1 cellular context compared by ENCODE assay signal in the genomic region with DNA sequence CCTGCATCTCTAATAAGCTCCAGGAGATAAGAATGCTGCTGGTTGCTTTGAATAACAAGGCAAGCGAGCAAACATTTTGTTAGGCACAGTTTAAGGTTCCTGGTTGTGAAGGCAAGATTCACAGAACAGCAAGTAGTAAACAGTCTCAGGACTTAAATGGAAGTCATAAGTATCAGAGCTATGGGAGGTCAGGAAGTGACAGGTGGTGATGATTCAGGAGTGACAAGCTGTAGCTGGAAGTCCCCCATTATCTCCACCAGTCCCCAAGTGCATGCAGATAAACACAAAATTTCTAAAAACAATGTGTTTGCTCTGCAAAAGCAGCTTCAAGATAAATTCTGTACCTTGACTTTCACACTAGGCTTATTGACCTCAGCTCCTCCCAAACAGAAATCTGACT.
TF ChIP-seq lines count a peak whose summit lies in the region.

No MANE protein-coding gene starts in this region.

TF ChIP-seq in WTC11, 78 proteins besides CTCF, POLR2A, EP300 and RAD21 (continued from another document):
- no peak for TF ChIP-seq HMGXB4 (CRISPR knock-in tag; IDR thresholded peaks at IDR 0.05)
- TF ChIP-seq GABPB1 (CRISPR knock-in tag; IDR thresholded peaks at IDR 0.05) = no peak
- TF ChIP-seq, protein P1, sequence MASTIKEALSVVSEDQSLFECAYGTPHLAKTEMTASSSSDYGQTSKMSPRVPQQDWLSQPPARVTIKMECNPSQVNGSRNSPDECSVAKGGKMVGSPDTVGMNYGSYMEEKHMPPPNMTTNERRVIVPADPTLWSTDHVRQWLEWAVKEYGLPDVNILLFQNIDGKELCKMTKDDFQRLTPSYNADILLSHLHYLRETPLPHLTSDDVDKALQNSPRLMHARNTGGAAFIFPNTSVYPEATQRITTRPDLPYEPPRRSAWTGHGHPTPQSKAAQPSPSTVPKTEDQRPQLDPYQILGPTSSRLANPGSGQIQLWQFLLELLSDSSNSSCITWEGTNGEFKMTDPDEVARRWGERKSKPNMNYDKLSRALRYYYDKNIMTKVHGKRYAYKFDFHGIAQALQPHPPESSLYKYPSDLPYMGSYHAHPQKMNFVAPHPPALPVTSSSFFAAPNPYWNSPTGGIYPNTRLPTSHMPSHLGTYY (CRISPR knock-in tag; IDR thresholded peaks at IDR 0.05) = no peak
- TF ChIP-seq USF2 (CRISPR knock-in tag; IDR thresholded peaks at IDR 0.05) = no peak
- TF ChIP-seq ZBTB21 (CRISPR knock-in tag; IDR thresholded peaks at IDR 0.05; ENCODE audit: borderline replicate concordance) = no peak
- TF ChIP-seq MAX (CRISPR knock-in tag; IDR thresholded peaks at IDR 0.05) = no peak
- TF ChIP-seq ATF6 (CRISPR knock-in tag; IDR thresholded peaks at IDR 0.05) = no peak
- no peak for TF ChIP-seq TEAD4 (CRISPR knock-in tag; IDR thresholded peaks at IDR 0.05)
- no peak for TF ChIP-seq ZNF121 (CRISPR knock-in tag; IDR thresholded peaks at IDR 0.05)
- TF ChIP-seq JUN (CRISPR knock-in tag; IDR thresholded peaks at IDR 0.05) = no peak
- no peak for TF ChIP-seq ZNF138 (CRISPR knock-in tag; conservative IDR thresholded peaks at IDR 0.05)
- TF ChIP-seq, protein P2, sequence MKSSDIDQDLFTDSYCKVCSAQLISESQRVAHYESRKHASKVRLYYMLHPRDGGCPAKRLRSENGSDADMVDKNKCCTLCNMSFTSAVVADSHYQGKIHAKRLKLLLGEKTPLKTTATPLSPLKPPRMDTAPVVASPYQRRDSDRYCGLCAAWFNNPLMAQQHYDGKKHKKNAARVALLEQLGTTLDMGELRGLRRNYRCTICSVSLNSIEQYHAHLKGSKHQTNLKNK (CRISPR knock-in tag; IDR thresholded peaks at IDR 0.05) = no peak
- TF ChIP-seq, protein P3, sequence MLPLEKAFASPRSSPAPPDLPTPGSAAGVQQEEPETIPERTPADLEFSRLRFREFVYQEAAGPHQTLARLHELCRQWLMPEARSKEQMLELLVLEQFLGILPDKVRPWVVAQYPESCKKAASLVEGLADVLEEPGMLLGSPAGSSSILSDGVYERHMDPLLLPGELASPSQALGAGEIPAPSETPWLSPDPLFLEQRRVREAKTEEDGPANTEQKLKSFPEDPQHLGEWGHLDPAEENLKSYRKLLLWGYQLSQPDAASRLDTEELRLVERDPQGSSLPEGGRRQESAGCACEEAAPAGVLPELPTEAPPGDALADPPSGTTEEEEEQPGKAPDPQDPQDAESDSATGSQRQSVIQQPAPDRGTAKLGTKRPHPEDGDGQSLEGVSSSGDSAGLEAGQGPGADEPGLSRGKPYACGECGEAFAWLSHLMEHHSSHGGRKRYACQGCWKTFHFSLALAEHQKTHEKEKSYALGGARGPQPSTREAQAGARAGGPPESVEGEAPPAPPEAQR (CRISPR knock-in tag; IDR thresholded peaks at IDR 0.05) = no peak
- TF ChIP-seq, protein P4, sequence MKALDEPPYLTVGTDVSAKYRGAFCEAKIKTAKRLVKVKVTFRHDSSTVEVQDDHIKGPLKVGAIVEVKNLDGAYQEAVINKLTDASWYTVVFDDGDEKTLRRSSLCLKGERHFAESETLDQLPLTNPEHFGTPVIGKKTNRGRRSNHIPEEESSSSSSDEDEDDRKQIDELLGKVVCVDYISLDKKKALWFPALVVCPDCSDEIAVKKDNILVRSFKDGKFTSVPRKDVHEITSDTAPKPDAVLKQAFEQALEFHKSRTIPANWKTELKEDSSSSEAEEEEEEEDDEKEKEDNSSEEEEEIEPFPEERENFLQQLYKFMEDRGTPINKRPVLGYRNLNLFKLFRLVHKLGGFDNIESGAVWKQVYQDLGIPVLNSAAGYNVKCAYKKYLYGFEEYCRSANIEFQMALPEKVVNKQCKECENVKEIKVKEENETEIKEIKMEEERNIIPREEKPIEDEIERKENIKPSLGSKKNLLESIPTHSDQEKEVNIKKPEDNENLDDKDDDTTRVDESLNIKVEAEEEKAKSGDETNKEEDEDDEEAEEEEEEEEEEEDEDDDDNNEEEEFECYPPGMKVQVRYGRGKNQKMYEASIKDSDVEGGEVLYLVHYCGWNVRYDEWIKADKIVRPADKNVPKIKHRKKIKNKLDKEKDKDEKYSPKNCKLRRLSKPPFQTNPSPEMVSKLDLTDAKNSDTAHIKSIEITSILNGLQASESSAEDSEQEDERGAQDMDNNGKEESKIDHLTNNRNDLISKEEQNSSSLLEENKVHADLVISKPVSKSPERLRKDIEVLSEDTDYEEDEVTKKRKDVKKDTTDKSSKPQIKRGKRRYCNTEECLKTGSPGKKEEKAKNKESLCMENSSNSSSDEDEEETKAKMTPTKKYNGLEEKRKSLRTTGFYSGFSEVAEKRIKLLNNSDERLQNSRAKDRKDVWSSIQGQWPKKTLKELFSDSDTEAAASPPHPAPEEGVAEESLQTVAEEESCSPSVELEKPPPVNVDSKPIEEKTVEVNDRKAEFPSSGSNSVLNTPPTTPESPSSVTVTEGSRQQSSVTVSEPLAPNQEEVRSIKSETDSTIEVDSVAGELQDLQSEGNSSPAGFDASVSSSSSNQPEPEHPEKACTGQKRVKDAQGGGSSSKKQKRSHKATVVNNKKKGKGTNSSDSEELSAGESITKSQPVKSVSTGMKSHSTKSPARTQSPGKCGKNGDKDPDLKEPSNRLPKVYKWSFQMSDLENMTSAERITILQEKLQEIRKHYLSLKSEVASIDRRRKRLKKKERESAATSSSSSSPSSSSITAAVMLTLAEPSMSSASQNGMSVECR (CRISPR knock-in tag; IDR thresholded peaks at IDR 0.05; ENCODE audit: borderline replicate concordance) = no peak
- TF ChIP-seq ZNF317 (CRISPR knock-in tag; IDR thresholded peaks at IDR 0.05; ENCODE audit: borderline replicate concordance, low read depth) = no peak
- TF ChIP-seq AR (CRISPR knock-in tag; IDR thresholded peaks at IDR 0.05) = no peak
